30 cellular contexts compared by ENCODE assay signal in the genomic region with DNA sequence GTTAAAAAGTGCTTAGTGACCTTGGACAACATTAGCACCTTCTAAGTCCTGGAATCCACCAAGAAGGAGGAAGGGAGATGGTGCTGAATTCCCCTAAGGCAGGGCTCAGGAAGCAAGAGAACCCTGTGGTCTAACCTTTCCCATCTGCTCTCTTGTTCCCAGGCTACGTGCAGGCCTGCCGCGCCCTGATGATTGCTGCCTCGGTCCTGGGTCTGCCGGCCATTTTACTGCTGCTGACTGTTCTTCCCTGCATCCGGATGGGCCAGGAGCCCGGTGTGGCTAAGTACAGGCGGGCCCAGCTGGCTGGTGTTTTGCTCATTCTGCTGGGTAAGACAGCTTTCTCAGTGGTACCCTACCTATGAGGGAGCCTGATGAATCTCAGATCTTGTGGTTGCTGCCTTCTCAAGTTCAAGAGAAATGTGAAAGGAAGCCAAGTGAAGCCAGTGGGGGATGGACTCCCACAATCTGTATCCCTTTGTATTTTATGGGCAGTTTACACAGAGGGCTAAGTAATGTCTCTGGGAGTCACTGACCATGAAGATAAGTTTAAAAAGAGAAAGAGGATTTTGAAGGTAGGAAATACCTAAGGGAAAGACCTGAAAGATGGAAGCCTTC. TPM values are rescaled to one million over a fixed set of nuclear protein-coding genes. Genes with fewer than 3 reads are reported as not detected.
DNase-seq lines count a peak whose midpoint lies in the region; ATAC-seq and TF ChIP-seq lines count a peak whose summit lies in the region.
"Had no signal": no experiment of that assay in that cellular context is flagged by ENCODE, and none has a peak within 500 bp of the region (broad histone marks: within the 10 kb centered on the region; RNA-seq: fewer than 3 reads in every experiment).

No MANE protein-coding gene starts in this region.

- H3K27me3 ChIP-seq in AG04450 (ENCODE audit: control insufficient read depth, insufficient read depth, low read length) (no peaks in the 10 kb centered on the region), psoas muscle (ENCODE audit: insufficient read depth in 3 of 3, low read length in 2 of 3) (peaks cover 0 to 19% (median 7%) of the 10 kb centered on the region in 3 donors)
- H3K27me3 ChIP-seq: BE2C had no signal

- no peak overlapping the region for H3K4me3 Mint-ChIP-seq in nephron progenitor cell
- H3K4me3 Mint-ChIP-seq: activated B cell treated with CpG ODN at 0.5 μM for 24 hours; activated naive CD4-positive, alpha-beta T cell treated with anti-CD3 and anti-CD28 coated beads, Interleukin-2, amount 10 ng/mL, durations not matched to agents 7 days and 5 days; activated T-helper 1 cell treated with anti-CD3 and anti-CD28 coated beads, Interleukin-12 subunit alpha, Interleukin-12 subunit beta, Interleukin-2, Interleukin-4 antibody, amounts not matched to agents 30 ng/mL and 10 ng/mL and 1 ng/mL, durations not matched to agents 14 hours and 24 hours and 36 hours; IgD-negative memory B cell; memory B cell; type B pancreatic cell had no signal

- no peak for DNase-seq in AG04450 (ENCODE audit: low read depth, low spot score)
- no peak for DNase-seq in astrocyte of the cerebellum (ENCODE audit: low read depth)
- no peak for DNase-seq in foreskin fibroblast
- no peak for DNase-seq in nephron progenitor cell
- no peak for DNase-seq in NCI-H1694 (lab: John Stamatoyannopoulos, UW)
- DNase-seq in psoas muscle, result no peak
- DNase-seq in RPMI8226, result no peak
- DNase-seq: activated B cell treated with CpG ODN at 0.5 μM for 24 hours; activated CD4-positive, alpha-beta T cell treated with anti-CD3 and anti-CD28 coated beads, Interleukin-2, amount 50 U/mL, for 48 hours; activated naive CD4-positive, alpha-beta T cell treated with anti-CD3 and anti-CD28 coated beads, Interleukin-2, amount 10 ng/mL, durations not matched to agents 7 days and 5 days; BE2C; naive B cell; NCI-H1092 treated with DMSO at 0.1 percent for 48 hours; NCI-H1930; NCI-H524 treated with DMSO at 0.1 percent for 48 hours; occipital lobe; retina; SIG-M5; small intestine; stimulated activated CD4-positive, alpha-beta T cell treated with anti-CD3 and anti-CD28 coated beads, Interleukin-1b, Interleukin-23, amount 100 ng/mL, for 48 hours; stimulated activated CD8-positive, alpha-beta memory T cell treated with anti-CD3 and anti-CD28 coated beads, Interleukin-4, amount 100 ng/mL, for 48 hours; stomach; SW 1271 had no signal

- no peak for TF ChIP-seq CTCF in AG04450 (IDR thresholded peaks at IDR 0.05; ENCODE audit: low read depth, low read length)
- no peak for TF ChIP-seq CTCF in astrocyte of the cerebellum (IDR thresholded peaks at IDR 0.05; ENCODE audit: low read depth, low read length, missing control alignments)
- no peak for TF ChIP-seq CTCF in foreskin fibroblast (IDR thresholded peaks at IDR 0.05; ENCODE audit: low read depth, low read length)
- TF ChIP-seq CTCF in nephron progenitor cell (IDR thresholded peaks at IDR 0.05), result no peak
- TF ChIP-seq CTCF in psoas muscle (IDR thresholded peaks at IDR 0.05), result no peak

- CTCF ChIA-PET in AG04450 (lab: Charles Lee), result interaction anchor here (1.2 to 2.6 kb wide), 2 partner anchors 9 to 389 kb away, joined by 4 to 17 read pairs; no protein-coding TSS in a partner anchor

- H3K27ac Mint-ChIP-seq in nephron progenitor cell, result peak overlapping the region; percentile 71
- H3K27ac Mint-ChIP-seq: activated B cell treated with CpG ODN at 0.5 μM for 24 hours; activated naive CD4-positive, alpha-beta T cell treated with anti-CD3 and anti-CD28 coated beads, Interleukin-2, amount 10 ng/mL, durations not matched to agents 7 days and 5 days; activated T-helper 1 cell treated with anti-CD3 and anti-CD28 coated beads, Interleukin-12 subunit alpha, Interleukin-12 subunit beta, Interleukin-2, Interleukin-4 antibody, amounts not matched to agents 30 ng/mL and 10 ng/mL and 1 ng/mL, durations not matched to agents 14 hours and 24 hours and 36 hours; IgD-negative memory B cell; memory B cell; type B pancreatic cell had no signal

- WGBS in psoas muscle, 3 donors, result 76 to 85% (median 83%) methylated on average over 8 of the region's 8 CpGs

- no peaks in the 10 kb centered on the region for H3K27me3 Mint-ChIP-seq in nephron progenitor cell (ENCODE audit: low read depth, poor library complexity)

- H3K4me1 Mint-ChIP-seq in nephron progenitor cell, result peaks cover 61% of the 10 kb centered on the region

- no peaks in the 10 kb centered on the region for H3K36me3 ChIP-seq in psoas muscle (ENCODE audit: insufficient read depth in 1 of 2, low read depth in 1 of 2)
- H3K36me3 ChIP-seq: BE2C, cardiac muscle cell had no signal

- in situ Hi-C loops in astrocyte of the cerebellum (cut with HindIII; ENCODE audit: low sequenced_read_pairs), result no loop called here

- H3K36me3 Mint-ChIP-seq in nephron progenitor cell (ENCODE audit: low read depth), result peaks cover 2% of the 10 kb centered on the region
- H3K36me3 Mint-ChIP-seq: activated naive CD4-positive, alpha-beta T cell treated with anti-CD3 and anti-CD28 coated beads, Interleukin-2, amount 10 ng/mL, durations not matched to agents 7 days and 5 days; naive B cell had no signal

- H3K27ac ChIP-seq in AG04450 (ENCODE audit: low read depth, low read length) (no peak overlapping the region), psoas muscle (no peak overlapping the region)
- H3K27ac ChIP-seq: cardiac muscle cell, stomach had no signal

- H3K9me3 Mint-ChIP-seq in nephron progenitor cell, result peaks cover 8% of the 10 kb centered on the region
- H3K9me3 Mint-ChIP-seq: activated B cell treated with CpG ODN at 0.5 μM for 24 hours; activated naive CD4-positive, alpha-beta T cell treated with anti-CD3 and anti-CD28 coated beads, Interleukin-2, amount 10 ng/mL, durations not matched to agents 7 days and 5 days; activated T-helper 1 cell treated with anti-CD3 and anti-CD28 coated beads, Interleukin-12 subunit alpha, Interleukin-12 subunit beta, Interleukin-2, Interleukin-4 antibody, amounts not matched to agents 30 ng/mL and 10 ng/mL and 1 ng/mL, durations not matched to agents 14 hours and 24 hours and 36 hours; memory B cell; naive B cell; type B pancreatic cell had no signal

- no peak for ATAC-seq in GM18870 (IDR thresholded peaks at IDR 0.05; ENCODE audit: unreplicated experiment)
- no peak for ATAC-seq in psoas muscle
- ATAC-seq: Panc1 had no signal

- intact Hi-C loops in psoas muscle (cut with DNase I), result no loop called here

- H3K9me3 ChIP-seq in AG04450 (ENCODE audit: control insufficient read depth, insufficient read depth, low read length) (peaks cover 9% of the 10 kb centered on the region; the same call in 1 of the 2 replicates), psoas muscle (no peaks in the 10 kb centered on the region)
- H3K9me3 ChIP-seq: BE2C, stomach had no signal

- POLR2A ChIA-PET in AG04450 (lab: Yijun Ruan, JAX), result interaction anchor here (0.6 kb wide), 1 partner anchor 379 kb away, joined by 3 read pairs; no protein-coding TSS in a partner anchor

- H3K4me1 ChIP-seq in psoas muscle, result peaks cover 7% of the 10 kb centered on the region

- H3K4me3 ChIP-seq in AG04450 (ENCODE audit: low read depth, low read length) (peak overlapping the region; percentile 94), astrocyte of the cerebellum (ENCODE audit: low read depth, low read length) (peak overlapping the region; percentile 7), foreskin fibroblast (ENCODE audit: low read depth in 1 of 2, low read length in 2 of 2) (peak overlapping the region; percentile 74 to 77), psoas muscle (no peak overlapping the region)
- H3K4me3 ChIP-seq: cardiac muscle cell, stomach had no signal

RNA-seq across cellular contexts. Expression of gene CLDN11, which starts 4.4 kb away (rescaled TPM):
- polyA plus RNA-seq in AG04450 (2011; rRNA removed) (444 and 445 TPM in 2 replicates), psoas muscle (1 to 10 TPM; 1.3 to 2.8 (median 1.7) TPM)
- 898 and 1,332 TPM in 2 replicates for polyA minus RNA-seq in AG04450 (2011; rRNA and poly(A)+ RNA removed)
- 1 to 10 TPM; 1.5 to 3.0 (median 2.1) TPM for total RNA-seq in psoas muscle
- total RNA-seq: activated T-helper 1 cell treated with anti-CD3 and anti-CD28 coated beads, Interleukin-12 subunit alpha, Interleukin-12 subunit beta, Interleukin-2, Interleukin-4 antibody, amounts not matched to agents 30 ng/mL and 10 ng/mL and 1 ng/mL, durations not matched to agents 14 hours and 24 hours and 36 hours had no signal
- polyA plus RNA-seq: cardiac muscle cell, IgD-negative memory B cell had no signal

Comparison
In these comparisons a context has a peak if more than half of its experiments do, and no peak if none do; other contexts are left out.
1. RNA of gene CLDN11, which starts 4.4 kb away (polyA plus RNA-seq): 444 to 445 TPM in AG04450; 1.3 to 2.8 TPM in psoas muscle; every median in the first group is over 100 times any median in the second.